10 cellular contexts compared by ENCODE assay signal in the genomic region with DNA sequence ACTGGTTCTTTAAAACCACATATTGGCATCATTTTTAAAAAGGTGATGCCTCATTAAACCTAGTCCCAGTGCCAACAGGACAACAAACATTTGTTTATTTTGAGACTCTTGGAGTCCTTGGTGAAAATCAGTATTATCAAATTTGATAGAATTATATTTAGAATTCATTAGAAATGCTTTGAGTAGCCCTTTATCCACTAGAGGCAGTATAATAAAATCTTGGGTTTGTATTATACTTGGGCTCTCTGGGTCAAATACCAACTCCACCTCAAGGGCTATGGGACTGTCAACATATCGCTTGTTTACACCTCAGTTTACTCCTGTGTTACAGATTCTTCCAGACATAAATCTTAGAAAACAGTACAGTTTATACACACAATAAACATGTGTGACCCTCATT.
DNase-seq lines count a peak whose midpoint lies in the region; ATAC-seq, FAIRE-seq and TF ChIP-seq lines count a peak whose summit lies in the region.
"Had no signal": no experiment of that assay in that cellular context is flagged by ENCODE, and none has a peak within 500 bp of the region (broad histone marks: within the 10 kb centered on the region; RNA-seq: fewer than 3 reads in every experiment).

No MANE protein-coding gene starts in this region.

- TF ChIP-seq CTCF in GM12872 (IDR thresholded peaks at IDR 0.05; ENCODE audit: insufficient read depth, low read depth, low read length) (peak; percentile 34; the same call in 2 of the 3 replicates), WTC11 (IDR thresholded peaks at IDR 0.05) (no peak), nephron (IDR thresholded peaks at IDR 0.05; ENCODE audit: unreplicated experiment in 3 of 3) (peak; percentile 32 to 55 (median 34))

- H3K4me3 Mint-ChIP-seq in WTC11 (no peak overlapping the region), nephron (no peak overlapping the region)

- H3K36me3 Mint-ChIP-seq in WTC11 (no peaks in the 10 kb centered on the region), nephron (ENCODE audit: low read depth) (no peaks in the 10 kb centered on the region)

- DNase-seq in WTC11 (ENCODE audit: low spot score) (no peak), GM12892 (ENCODE audit: insufficient read length) (no peak), erythroblast (lab: John Stamatoyannopoulos, UW) (no peak), epidermal melanocyte (ENCODE audit: insufficient read length, low spot score) (no peak)
- DNase-seq: islet precursor cell; stimulated activated CD4-positive, alpha-beta T cell treated with anti-CD3 and anti-CD28 coated beads, Interleukin-12 subunit alpha, Interleukin-12 subunit beta, amount 100 ng/mL, for 4 hours had no signal

- no peaks in the 10 kb centered on the region for H3K9me3 Mint-ChIP-seq in WTC11
- no peaks in the 10 kb centered on the region for H3K9me3 Mint-ChIP-seq in nephron

- H3K4me1 Mint-ChIP-seq in WTC11 = no peaks in the 10 kb centered on the region
- H3K4me1 Mint-ChIP-seq in nephron = no peaks in the 10 kb centered on the region

- H3K27me3 Mint-ChIP-seq in WTC11 (ENCODE audit: low read depth) (no peaks in the 10 kb centered on the region), nephron (ENCODE audit: low read depth) (no peaks in the 10 kb centered on the region)

- CTCF ChIA-PET in WTC11 (lab: Charles Lee) = no interaction called here

- H3K27ac Mint-ChIP-seq in WTC11 (no peak overlapping the region), nephron (no peak overlapping the region)

- TF ChIP-seq POLR2A in GM12892 (IDR thresholded peaks at IDR 0.05; ENCODE audit: low read depth, low read length) (no peak), erythroblast (IDR thresholded peaks at IDR 0.05; ENCODE audit: low read length) (no peak)

- peak; percentile 66 for ATAC-seq in HG03159 (IDR thresholded peaks at IDR 0.05; ENCODE audit: unreplicated experiment)
- ATAC-seq in WTC11 = peak; percentile 58; the same call in 1 of the 2 replicates
- ATAC-seq in GM21619 (IDR thresholded peaks at IDR 0.05; ENCODE audit: unreplicated experiment) = no peak

- FAIRE-seq in GM12892 (lab: Jason Lieb, UNC) = no peak

- POLR2A ChIA-PET in WTC11 (lab: Charles Lee) = no interaction called here

TF ChIP-seq in WTC11, 78 proteins besides CTCF, POLR2A, EP300 and RAD21:
- TF ChIP-seq FOXJ3 (CRISPR knock-in tag; IDR thresholded peaks at IDR 0.05; ENCODE audit: borderline replicate concordance) (no peak), NFYB (CRISPR knock-in tag; conservative IDR thresholded peaks at IDR 0.05; ENCODE audit: low read depth) (no peak), ZNF416 (CRISPR knock-in tag; IDR thresholded peaks at IDR 0.05) (no peak), HMGA2 (CRISPR knock-in tag; IDR thresholded peaks at IDR 0.05) (no peak), RELA (CRISPR knock-in tag; IDR thresholded peaks at IDR 0.05; ENCODE audit: borderline replicate concordance) (no peak)
- TF ChIP-seq, protein P1, sequence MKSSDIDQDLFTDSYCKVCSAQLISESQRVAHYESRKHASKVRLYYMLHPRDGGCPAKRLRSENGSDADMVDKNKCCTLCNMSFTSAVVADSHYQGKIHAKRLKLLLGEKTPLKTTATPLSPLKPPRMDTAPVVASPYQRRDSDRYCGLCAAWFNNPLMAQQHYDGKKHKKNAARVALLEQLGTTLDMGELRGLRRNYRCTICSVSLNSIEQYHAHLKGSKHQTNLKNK (CRISPR knock-in tag; IDR thresholded peaks at IDR 0.05) = no peak
